ENCODE assay signal across 8 cellular contexts in the genomic region with DNA sequence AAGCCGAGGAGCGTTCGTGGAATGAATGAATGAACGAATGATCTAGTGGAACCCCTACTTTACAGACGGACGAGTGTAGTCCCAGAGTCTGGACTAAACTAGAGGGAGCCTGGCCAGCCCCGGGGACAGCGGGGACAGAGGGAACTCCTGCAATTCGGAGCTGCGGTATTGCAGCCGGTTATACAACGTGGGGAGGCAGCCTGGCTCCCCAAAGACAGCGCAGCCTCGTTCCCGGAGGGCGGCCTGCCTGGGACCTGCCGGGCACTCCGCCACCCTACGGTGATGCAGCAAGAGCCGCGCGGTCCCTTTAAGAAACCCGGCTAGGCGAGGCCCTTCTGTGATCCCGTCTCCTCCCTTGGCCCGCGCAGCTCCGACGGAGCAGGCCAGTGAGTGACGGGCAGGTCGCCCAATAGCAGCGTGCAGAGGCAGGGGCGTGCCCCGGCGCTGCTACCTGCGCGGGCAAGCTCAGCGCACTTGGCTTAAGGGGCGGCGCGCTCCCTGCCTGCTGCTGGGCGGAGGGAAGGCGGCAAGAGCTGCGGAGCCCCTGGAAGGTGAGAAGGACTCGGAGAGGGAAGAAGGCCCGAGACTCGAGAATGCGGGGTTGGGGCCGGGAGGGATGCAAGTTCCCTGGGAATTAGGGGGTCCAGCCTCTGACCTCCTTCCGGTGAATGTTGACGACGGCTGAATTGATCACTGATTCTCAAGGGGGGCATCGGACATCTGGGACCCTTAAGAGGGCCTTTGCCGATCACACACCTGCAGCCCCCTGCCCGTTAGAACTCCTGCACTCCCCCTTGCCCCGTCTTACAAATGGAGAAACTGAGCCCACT. TPM values are rescaled to one million over a fixed set of nuclear protein-coding genes. Genes with fewer than 3 reads are reported as not detected.
DNase-seq lines count a peak whose midpoint lies in the region; ATAC-seq, FAIRE-seq and TF ChIP-seq lines count a peak whose summit lies in the region.

A gene with protein sequence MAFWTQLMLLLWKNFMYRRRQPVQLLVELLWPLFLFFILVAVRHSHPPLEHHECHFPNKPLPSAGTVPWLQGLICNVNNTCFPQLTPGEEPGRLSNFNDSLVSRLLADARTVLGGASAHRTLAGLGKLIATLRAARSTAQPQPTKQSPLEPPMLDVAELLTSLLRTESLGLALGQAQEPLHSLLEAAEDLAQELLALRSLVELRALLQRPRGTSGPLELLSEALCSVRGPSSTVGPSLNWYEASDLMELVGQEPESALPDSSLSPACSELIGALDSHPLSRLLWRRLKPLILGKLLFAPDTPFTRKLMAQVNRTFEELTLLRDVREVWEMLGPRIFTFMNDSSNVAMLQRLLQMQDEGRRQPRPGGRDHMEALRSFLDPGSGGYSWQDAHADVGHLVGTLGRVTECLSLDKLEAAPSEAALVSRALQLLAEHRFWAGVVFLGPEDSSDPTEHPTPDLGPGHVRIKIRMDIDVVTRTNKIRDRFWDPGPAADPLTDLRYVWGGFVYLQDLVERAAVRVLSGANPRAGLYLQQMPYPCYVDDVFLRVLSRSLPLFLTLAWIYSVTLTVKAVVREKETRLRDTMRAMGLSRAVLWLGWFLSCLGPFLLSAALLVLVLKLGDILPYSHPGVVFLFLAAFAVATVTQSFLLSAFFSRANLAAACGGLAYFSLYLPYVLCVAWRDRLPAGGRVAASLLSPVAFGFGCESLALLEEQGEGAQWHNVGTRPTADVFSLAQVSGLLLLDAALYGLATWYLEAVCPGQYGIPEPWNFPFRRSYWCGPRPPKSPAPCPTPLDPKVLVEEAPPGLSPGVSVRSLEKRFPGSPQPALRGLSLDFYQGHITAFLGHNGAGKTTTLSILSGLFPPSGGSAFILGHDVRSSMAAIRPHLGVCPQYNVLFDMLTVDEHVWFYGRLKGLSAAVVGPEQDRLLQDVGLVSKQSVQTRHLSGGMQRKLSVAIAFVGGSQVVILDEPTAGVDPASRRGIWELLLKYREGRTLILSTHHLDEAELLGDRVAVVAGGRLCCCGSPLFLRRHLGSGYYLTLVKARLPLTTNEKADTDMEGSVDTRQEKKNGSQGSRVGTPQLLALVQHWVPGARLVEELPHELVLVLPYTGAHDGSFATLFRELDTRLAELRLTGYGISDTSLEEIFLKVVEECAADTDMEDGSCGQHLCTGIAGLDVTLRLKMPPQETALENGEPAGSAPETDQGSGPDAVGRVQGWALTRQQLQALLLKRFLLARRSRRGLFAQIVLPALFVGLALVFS (N-terminal part only) (plus strand): TSS at position 462 of the 830 bp plus-strand sequence. CDS start 1,255 bp downstream, outside the sequence.

- H3K27ac ChIP-seq in OCI-LY3 (ENCODE audit: low read length) (peak within 1 kb of the TSS; percentile 92), endothelial cell of umbilical vein (ENCODE audit: insufficient read depth, low read depth, low read length) (no peak within 1 kb of the TSS)

- TF ChIP-seq CTCF in OCI-LY3 (IDR thresholded peaks at IDR 0.05; ENCODE audit: low read depth, low read length) (no peak), endothelial cell of umbilical vein (IDR thresholded peaks at IDR 0.05; ENCODE audit: extremely low read depth in 1 of 2, insufficient read depth in 1 of 2, low read depth in 1 of 2, low read length in 2 of 2) (no peak)

- H4K20me1 ChIP-seq in OCI-LY3 (ENCODE audit: insufficient read depth, low read length), result peaks cover 5% of the 10 kb centered on the region; the same call in 1 of the 2 replicates
- no peaks in the 10 kb centered on the region for H4K20me1 ChIP-seq in endothelial cell of umbilical vein (replicated peaks; ENCODE audit: control insufficient read depth, extremely low read depth, insufficient read depth, low read length)

- dilution Hi-C loops in endothelial cell of umbilical vein (cut with MboI; ENCODE audit: extremely low pct_ligation_motif_present, low sequenced_read_pairs), result no loop called here

- no TSS peak for BruUV-seq in endothelial cell of umbilical vein (replicated peaks; lab: Mats Ljungman, UMichigan)

- H3K4me3 ChIP-seq in OCI-LY3 (ENCODE audit: low read length) (peak within 1 kb of the TSS; percentile 82), endothelial cell of umbilical vein (replicated peaks in 1 of 3; ENCODE audit: insufficient read depth in 1 of 3, low read depth in 1 of 3, low read length in 3 of 3) (peak within 1 kb of the TSS; percentile 6 to 51 (median 51))

- DNase-seq in D341Med (ENCODE audit: low spot score), result peak; percentile 98
- DNase-seq in HuH-7.5 (ENCODE audit: low spot score), result peak; percentile 98
- DNase-seq in activated CD8-positive, alpha-beta memory T cell treated with anti-CD3 and anti-CD28 coated beads, Interleukin-2, amount 50 U/mL, for 4 hours, result peak; percentile 100
- peak; percentile 98 for DNase-seq in endothelial cell of umbilical vein (ENCODE audit: low read depth, low spot score)
- peak; percentile 93 for DNase-seq in midbrain (lab: John Stamatoyannopoulos, UW)
- peak; percentile 99 to 100 for DNase-seq in stimulated activated CD8-positive, alpha-beta memory T cell treated with anti-CD3 and anti-CD28 coated beads, Interleukin-15, amount 100 ng/mL, for 48 hours (ENCODE audit: low read depth in 2 of 2)

- TF ChIP-seq POLR2A in endothelial cell of umbilical vein (IDR thresholded peaks at IDR 0.05; ENCODE audit: low read depth, low read length), result peak; percentile 44

- H3K79me2 ChIP-seq in OCI-LY3 (ENCODE audit: low read length) (peaks cover 22% of the 10 kb centered on the region; the same call in 1 of the 2 replicates), endothelial cell of umbilical vein (ENCODE audit: control insufficient read depth, insufficient read depth, low read length) (no peaks in the 10 kb centered on the region)

- H3K4me1 ChIP-seq in OCI-LY3 (ENCODE audit: low read length) (peaks cover 41% of the 10 kb centered on the region), endothelial cell of umbilical vein (ENCODE audit: control insufficient read depth, extremely low read depth, insufficient read depth, low read length) (peaks cover 25% of the 10 kb centered on the region)

- POLR2A ChIA-PET in endothelial cell of umbilical vein (lab: Charles Lee), result interaction anchor here (0.6 to 1.7 kb wide), 3 partner anchors 9 to 64 kb away, joined by 3 to 36 read pairs (median 3); partner anchors contain the start of gene CNN2

- H3K4me2 ChIP-seq in OCI-LY3 (ENCODE audit: low read length) (peak within 1 kb of the TSS; percentile 95), endothelial cell of umbilical vein (ENCODE audit: insufficient read depth, low read length) (peak within 1 kb of the TSS; percentile 83)

- ATAC-seq in GM21526 (IDR thresholded peaks at IDR 0.05; ENCODE audit: low FRiP score, unreplicated experiment), result peak; percentile 68

- peaks cover 28% of the 10 kb centered on the region for H3K36me3 ChIP-seq in OCI-LY3 (replicated peaks; ENCODE audit: low read depth, low read length)
- H3K36me3 ChIP-seq in endothelial cell of umbilical vein (ENCODE audit: control insufficient read depth in 2 of 2, extremely low read depth in 1 of 2, insufficient read depth in 2 of 2, low read length in 2 of 2), result peaks cover 11 to 12% of the 10 kb centered on the region in 2 experiments

- CTCF ChIA-PET in endothelial cell of umbilical vein (lab: Charles Lee), result interaction anchor here (0.8 to 2.7 kb wide), 4 partner anchors 11 to 27 kb away, joined by 3 to 10 read pairs (median 6); partner anchors contain the start of genes ARHGAP45, CNN2 and RNU6-2

- H3K9ac ChIP-seq in OCI-LY3 (ENCODE audit: low read length) (peak within 1 kb of the TSS; percentile 77), endothelial cell of umbilical vein (replicated peaks; ENCODE audit: extremely low read depth, insufficient read depth, low read length) (no peak within 1 kb of the TSS)

- H3K9me1 ChIP-seq in endothelial cell of umbilical vein (replicated peaks; ENCODE audit: control insufficient read depth, extremely low read depth, insufficient read depth, low read length), result no peaks in the 10 kb centered on the region

- H3K27me3 ChIP-seq in OCI-LY3 (ENCODE audit: low read depth, low read length) (no peaks in the 10 kb centered on the region), endothelial cell of umbilical vein (ENCODE audit: control insufficient read depth in 2 of 2, insufficient read depth in 2 of 2, low read length in 2 of 2) (no peaks in the 10 kb centered on the region)

- no peak within 1 kb of the TSS for H2AFZ ChIP-seq in OCI-LY3 (ENCODE audit: low read depth, low read length)
- H2AFZ ChIP-seq in endothelial cell of umbilical vein (ENCODE audit: low read depth, low read length), result peak within 1 kb of the TSS; percentile 55

- FAIRE-seq in endothelial cell of umbilical vein (lab: Jason Lieb, UNC), result peak; percentile 93

- intact Hi-C loops in endothelial cell of umbilical vein (cut with micrococcal nuclease), result loop anchor here (2.0 kb wide), 1 partner anchor 55 kb away; the partner anchor contains the start of gene POLR2E

- H3K9me3 ChIP-seq in OCI-LY3 (ENCODE audit: insufficient read depth, low read length) (no peaks in the 10 kb centered on the region), endothelial cell of umbilical vein (replicated peaks; ENCODE audit: control insufficient read depth, insufficient read depth, low read length) (no peaks in the 10 kb centered on the region)

TF ChIP-seq in endothelial cell of umbilical vein, 7 proteins besides CTCF, POLR2A, EP300 and RAD21:
- TF ChIP-seq POLR2AphosphoS5 (IDR thresholded peaks at IDR 0.05; ENCODE audit: insufficient read depth, low read depth, low read length), result peak; percentile 83
- no peak for TF ChIP-seq JUN (IDR thresholded peaks at IDR 0.05; ENCODE audit: borderline replicate concordance, insufficient read depth, insufficient read length, low read depth)
- TF ChIP-seq MYC (IDR thresholded peaks at IDR 0.05; ENCODE audit: low read depth, low read length), result no peak
TF ChIP-seq in endothelial cell of umbilical vein: peak in this region for 1.

RNA-seq across cellular contexts. Expression of the gene that starts here (rescaled TPM):
- total RNA-seq in endothelial cell of umbilical vein, result 9.8 and 11.0 TPM in 2 replicates
- 4.9 and 5.7 TPM in 2 replicates for polyA plus RNA-seq in endothelial cell of umbilical vein
- 1.7 and 2.9 TPM in 2 replicates for polyA plus RNA-seq in endothelial cell of umbilical vein (2011; cell fraction: cytosol; rRNA removed)
- polyA plus RNA-seq in endothelial cell of umbilical vein (2011; cell fraction: nucleus; rRNA removed), result 25.2 and 29.3 TPM in 2 replicates
- 5.0 and 7.1 TPM in 2 replicates for polyA plus RNA-seq in endothelial cell of umbilical vein (2012)
- 4.2 and 7.0 TPM in 2 replicates for polyA minus RNA-seq in endothelial cell of umbilical vein
- 15.1 TPM for polyA minus RNA-seq in endothelial cell of umbilical vein (2011; cell fraction: cytosol; rRNA and poly(A)+ RNA removed)
- 7.5 and 13.3 TPM in 2 replicates for polyA minus RNA-seq in endothelial cell of umbilical vein (2011; cell fraction: nucleus; rRNA and poly(A)+ RNA removed)
